ENCODE assay signal across 35 cellular contexts in the genomic region with DNA sequence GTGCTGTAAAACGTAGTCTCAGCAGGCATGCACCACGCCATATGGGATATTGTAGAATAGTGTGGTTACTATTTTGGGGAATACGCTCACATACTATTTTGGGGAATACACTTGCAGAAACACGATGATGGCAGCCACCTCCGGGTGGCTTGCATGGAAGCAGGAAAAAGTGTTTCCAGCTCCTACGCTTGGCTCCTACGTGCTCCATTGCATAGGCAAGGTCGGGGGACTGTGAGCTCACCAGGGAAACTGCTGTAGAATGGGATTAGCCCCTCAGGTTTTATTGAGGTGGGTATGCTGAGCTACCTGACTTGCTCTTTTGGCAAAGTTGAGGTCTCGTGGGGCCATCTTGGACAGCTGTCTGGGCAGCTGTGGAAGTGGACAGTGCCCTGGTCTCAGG.
"Had no signal": no experiment of that assay in that cellular context is flagged by ENCODE, and none has a peak within 500 bp of the region (broad histone marks: within the 10 kb centered on the region; RNA-seq: fewer than 3 reads in every experiment).

No MANE protein-coding gene starts in this region.

- H3K9me3 Mint-ChIP-seq: activated B cell treated with CpG ODN at 0.5 μM for 24 hours; activated CD4-positive, alpha-beta memory T cell treated with anti-CD3 and anti-CD28 coated beads for 36 hours; activated CD8-positive, alpha-beta T cell treated with anti-CD3 and anti-CD28 coated beads for 36 hours; activated naive CD4-positive, alpha-beta T cell treated with anti-CD3 and anti-CD28 coated beads for 36 hours; activated naive CD8-positive, alpha-beta T cell treated with anti-CD3 and anti-CD28 coated beads, Interleukin-2, amount 10 ng/mL, durations not matched to agents 7 days and 5 days; activated naive CD8-positive, alpha-beta T cell treated with anti-CD3 and anti-CD28 coated beads, Interleukin-2, amount 50 U/mL, for 24 hours; activated T-cell treated with anti-CD3 and anti-CD28 coated beads, Interleukin-2, amount 50 U/mL, for 4 hours; activated T-helper 1 cell treated with anti-CD3 and anti-CD28 coated beads, Interleukin-12 subunit alpha, Interleukin-12 subunit beta, Interleukin-2, Interleukin-4 antibody, amounts not matched to agents 30 ng/mL and 10 ng/mL and 1 ng/mL, durations not matched to agents 14 hours and 24 hours and 36 hours; T-helper 1 cell treated with Interleukin-12 subunit alpha and Interleukin-12 subunit beta and Interleukin-4 antibody, amounts not matched to agents 30 μg/mL and 1 μg/mL, for 36 hours; T-helper 2 cell treated with Interferon-gamma antibody and Interleukin-4, amounts not matched to agents 5 μg/mL and 100 μg/mL, for 36 hours had no signal

- H3K27ac Mint-ChIP-seq: activated B cell treated with CpG ODN at 0.5 μM for 24 hours; activated CD4-positive, alpha-beta memory T cell treated with anti-CD3 and anti-CD28 coated beads for 36 hours; activated CD4-positive, alpha-beta T cell treated with anti-CD3 and anti-CD28 coated beads, Interleukin-2, amount 10 ng/mL, durations not matched to agents 24 days and 14 days; activated CD8-positive, alpha-beta T cell treated with anti-CD3 and anti-CD28 coated beads for 36 hours; activated naive CD4-positive, alpha-beta T cell treated with anti-CD3 and anti-CD28 coated beads for 36 hours; activated naive CD4-positive, alpha-beta T cell treated with anti-CD3 and anti-CD28 coated beads, Interleukin-2, amount 50 U/mL, for 72 hours; activated naive CD8-positive, alpha-beta T cell treated with anti-CD3 and anti-CD28 coated beads, Interleukin-2, amount 10 ng/mL, durations not matched to agents 7 days and 5 days; activated naive CD8-positive, alpha-beta T cell treated with anti-CD3 and anti-CD28 coated beads, Interleukin-2, amount 50 U/mL, for 24 hours; activated T-cell treated with anti-CD3 and anti-CD28 coated beads, Interleukin-2, amount 50 U/mL, for 72 hours; activated T-helper 1 cell treated with anti-CD3 and anti-CD28 coated beads, Interleukin-12 subunit alpha, Interleukin-12 subunit beta, Interleukin-2, Interleukin-4 antibody, amounts not matched to agents 30 ng/mL and 10 ng/mL and 1 ng/mL, durations not matched to agents 14 hours and 24 hours and 36 hours; activated T-helper 17 cell treated with anti-CD3 and anti-CD28 coated beads, Interleukin-2, amount 50 U/mL, for 72 hours; T-helper 1 cell treated with Interleukin-12 subunit alpha and Interleukin-12 subunit beta and Interleukin-4 antibody, amounts not matched to agents 30 μg/mL and 1 μg/mL, for 36 hours; T-helper 2 cell treated with Interferon-gamma antibody and Interleukin-4, amounts not matched to agents 5 μg/mL and 100 μg/mL, for 36 hours had no signal

- H3K9me3 ChIP-seq: body of pancreas, breast epithelium had no signal

- H3K36me3 ChIP-seq: brain microvascular endothelial cell, breast epithelium had no signal

- H3K27me3 ChIP-seq: body of pancreas, brain microvascular endothelial cell had no signal

- H3K27ac ChIP-seq: body of pancreas, brain microvascular endothelial cell, breast epithelium, VCaP had no signal

- DNase-seq: activated B cell treated with CpG ODN at 0.5 μM for 24 hours; activated CD4-positive, alpha-beta memory T cell treated with anti-CD3 and anti-CD28 coated beads for 36 hours; activated CD4-positive, alpha-beta T cell treated with anti-CD3 and anti-CD28 coated beads for 4 hours; activated CD4-positive, alpha-beta T cell treated with anti-CD3 and anti-CD28 coated beads, Interleukin-2, amount 10 ng/mL, durations not matched to agents 24 days and 14 days; activated CD4-positive, alpha-beta T cell treated with anti-CD3 and anti-CD28 coated beads, Interleukin-2, amount 50 U/mL, for 1 hour; activated CD4-positive, alpha-beta T cell treated with anti-CD3 and anti-CD28 coated beads, Interleukin-2, amount 50 U/mL, for 4 hours; activated CD4-positive, CD25-positive, alpha-beta regulatory T cell treated with anti-CD3 and anti-CD28 coated beads, Interleukin-2, amount 50 U/mL, for 72 hours; activated CD8-positive, alpha-beta memory T cell treated with anti-CD3 and anti-CD28 coated beads, Interleukin-2, amount 50 U/mL, for 4 hours; activated CD8-positive, alpha-beta T cell treated with anti-CD3 and anti-CD28 coated beads for 36 hours; activated effector memory CD4-positive, alpha-beta T cell treated with anti-CD3 and anti-CD28 coated beads, Interleukin-2, amount 50 U/mL, for 16 hours; activated gamma-delta T cell treated with Interleukin-2 at 50 U/mL for 16 hours; activated naive CD4-positive, alpha-beta T cell; activated naive CD4-positive, alpha-beta T cell treated with anti-CD3 and anti-CD28 coated beads for 36 hours; activated naive CD4-positive, alpha-beta T cell treated with anti-CD3 and anti-CD28 coated beads, Interleukin-2, amount 50 U/mL, for 16 hours; activated naive CD8-positive, alpha-beta T cell treated with anti-CD3 and anti-CD28 coated beads, Interleukin-2, amount 10 ng/mL, durations not matched to agents 7 days and 5 days; activated naive CD8-positive, alpha-beta T cell treated with anti-CD3 and anti-CD28 coated beads, Interleukin-2, amount 50 U/mL, for 24 hours; activated T-cell treated with anti-CD3 and anti-CD28 coated beads for 4 hours; activated T-cell treated with anti-CD3 and anti-CD28 coated beads, Interleukin-2, amount 50 U/mL, for 1 hour; activated T-cell treated with anti-CD3 and anti-CD28 coated beads, Interleukin-2, amount 50 U/mL, for 4 hours; activated T-cell treated with anti-CD3 and anti-CD28 coated beads, Interleukin-2, amount 50 U/mL, for 72 hours; anterior cingulate cortex; body of pancreas; brain microvascular endothelial cell; central memory CD4-positive, alpha-beta T cell; SW 1271; T-helper 1 cell; T-helper 2 cell; T-helper 9 cell had no signal

- H3K4me3 Mint-ChIP-seq: activated B cell treated with CpG ODN at 0.5 μM for 24 hours; activated CD4-positive, alpha-beta memory T cell treated with anti-CD3 and anti-CD28 coated beads for 36 hours; activated CD4-positive, alpha-beta T cell treated with anti-CD3 and anti-CD28 coated beads, Interleukin-2, amount 10 ng/mL, durations not matched to agents 24 days and 14 days; activated CD8-positive, alpha-beta T cell treated with anti-CD3 and anti-CD28 coated beads for 36 hours; activated naive CD4-positive, alpha-beta T cell treated with anti-CD3 and anti-CD28 coated beads for 36 hours; activated naive CD8-positive, alpha-beta T cell treated with anti-CD3 and anti-CD28 coated beads, Interleukin-2, amount 10 ng/mL, durations not matched to agents 7 days and 5 days; activated naive CD8-positive, alpha-beta T cell treated with anti-CD3 and anti-CD28 coated beads, Interleukin-2, amount 50 U/mL, for 24 hours; activated T-cell treated with anti-CD3 and anti-CD28 coated beads, Interleukin-2, amount 50 U/mL, for 4 hours; activated T-cell treated with anti-CD3 and anti-CD28 coated beads, Interleukin-2, amount 50 U/mL, for 72 hours; activated T-helper 1 cell treated with anti-CD3 and anti-CD28 coated beads, Interleukin-12 subunit alpha, Interleukin-12 subunit beta, Interleukin-2, Interleukin-4 antibody, amounts not matched to agents 30 ng/mL and 10 ng/mL and 1 ng/mL, durations not matched to agents 14 hours and 24 hours and 36 hours; activated T-helper 17 cell treated with anti-CD3 and anti-CD28 coated beads, Interleukin-2, amount 50 U/mL, for 72 hours; T-helper 1 cell treated with Interleukin-12 subunit alpha and Interleukin-12 subunit beta and Interleukin-4 antibody, amounts not matched to agents 30 μg/mL and 1 μg/mL, for 36 hours; T-helper 2 cell treated with Interferon-gamma antibody and Interleukin-4, amounts not matched to agents 5 μg/mL and 100 μg/mL, for 36 hours had no signal

- H3K36me3 Mint-ChIP-seq: activated CD4-positive, alpha-beta memory T cell treated with anti-CD3 and anti-CD28 coated beads for 36 hours; activated naive CD4-positive, alpha-beta T cell treated with anti-CD3 and anti-CD28 coated beads, Interleukin-2, amount 50 U/mL, for 72 hours; activated naive CD8-positive, alpha-beta T cell treated with anti-CD3 and anti-CD28 coated beads, Interleukin-2, amount 10 ng/mL, durations not matched to agents 7 days and 5 days had no signal

- H3K4me1 ChIP-seq: body of pancreas, breast epithelium had no signal

- H3K4me1 Mint-ChIP-seq: activated B cell treated with CpG ODN at 0.5 μM for 24 hours; activated CD4-positive, alpha-beta T cell treated with anti-CD3 and anti-CD28 coated beads, Interleukin-2, amount 10 ng/mL, durations not matched to agents 24 days and 14 days; activated naive CD8-positive, alpha-beta T cell treated with anti-CD3 and anti-CD28 coated beads, Interleukin-2, amount 50 U/mL, for 24 hours; activated T-helper 17 cell treated with anti-CD3 and anti-CD28 coated beads, Interleukin-2, amount 50 U/mL, for 72 hours had no signal

- H3K4me3 ChIP-seq: body of pancreas, breast epithelium had no signal
